ENCODE assay signal across 22 cellular contexts in genomic region chr3:132749786-132750185, GRCh38. TPM values are rescaled to one million over a fixed set of nuclear protein-coding genes. Genes with fewer than 3 reads are reported as not detected.
DNase-seq lines count a peak whose midpoint lies in the region; TF ChIP-seq lines count a peak whose summit lies in the region.
"Had no signal": no experiment of that assay in that cellular context is flagged by ENCODE, and none has a peak within 500 bp of the region (broad histone marks: within the 10 kb centered on the region; RNA-seq: fewer than 3 reads in every experiment).

No MANE protein-coding gene starts in this region.

- H3K4me3 ChIP-seq in choroid plexus epithelial cell (ENCODE audit: low read depth, low read length) (no peak overlapping the region), adrenal gland (no peak overlapping the region), dorsolateral prefrontal cortex (no peak overlapping the region)

- H3K27me3 ChIP-seq in adrenal gland (no peaks in the 10 kb centered on the region), dorsolateral prefrontal cortex (no peaks in the 10 kb centered on the region)

- no peaks in the 10 kb centered on the region for H3K4me1 ChIP-seq in adrenal gland (replicated peaks in 1 of 2)

- no peak overlapping the region for H3K27ac ChIP-seq in adrenal gland
- no peak overlapping the region for H3K27ac ChIP-seq in dorsolateral prefrontal cortex
- H3K27ac ChIP-seq: C4-2B, HL-60, RWPE1 had no signal

- no peaks in the 10 kb centered on the region for H3K9me3 ChIP-seq in adrenal gland (replicated peaks in 1 of 3)

- intact Hi-C loops in adrenal gland (cut with DNase I) (no loop called here), dorsolateral prefrontal cortex (cut with DNase I) (no loop called here)

- no peaks in the 10 kb centered on the region for H3K36me3 ChIP-seq in adrenal gland (replicated peaks in 1 of 2)

- DNase-seq in EH (ENCODE audit: low read depth) (peak; percentile 36), M059J (ENCODE audit: low read depth) (peak; percentile 49), choroid plexus epithelial cell (ENCODE audit: low read depth) (peak; percentile 12), iris pigment epithelial cell (ENCODE audit: low read depth) (peak; percentile 4), adrenal gland (no peak), dorsolateral prefrontal cortex (no peak), globus pallidus (ENCODE audit: low spot score) (no peak), NCI-H524 (lab: John Stamatoyannopoulos, UW) (no peak)
- DNase-seq: 8988T, AML-193, GOT3, KBM-7, NCI-H1092 treated with DMSO at 0.1 percent for 48 hours, NCI-H146, NCI-H2029, NCI-H2227 treated with DMSO at 0.1 percent for 48 hours, NCI-H510A, NCI-H748 treated with DMSO at 0.1 percent for 48 hours, SHP77 treated with DMSO at 0.1 percent for 48 hours had no signal

- WGBS in adrenal gland, 4 donors: 60 to 73% (median 66%) methylated on average over 1 of the region's 1 CpG

- no peak for TF ChIP-seq POLR2A in adrenal gland (IDR thresholded peaks at IDR 0.05)

- TF ChIP-seq CTCF in choroid plexus epithelial cell (conservative IDR thresholded peaks at IDR 0.05; ENCODE audit: low read depth, low read length) (no peak), adrenal gland (IDR thresholded peaks at IDR 0.05) (no peak), dorsolateral prefrontal cortex (IDR thresholded peaks at IDR 0.05 in 54 of 56, conservative IDR thresholded peaks at IDR 0.05 in 2 of 56; ENCODE audit: low read depth in 1 of 56, partially characterized antibody in 56 of 56) (no peak)

RNA-seq across cellular contexts. Expression of gene NPHP3, which starts 27.6 kb away (rescaled TPM):
- total RNA-seq in M059J (2014; rRNA removed; shearing (Covaris generic)): 5.4 and 15.7 TPM in 2 replicates
- 10 to 100 TPM; 10.3 to 78.0 (median 22.2) TPM for total RNA-seq in adrenal gland
- 10 to 100 TPM; 14.5 to 42.2 (median 38.1) TPM for polyA plus RNA-seq in adrenal gland
- 10 to 100 TPM; 12.0 to 55.8 (median 23.8) TPM for total RNA-seq in dorsolateral prefrontal cortex

Comparison
In these comparisons a context has a peak if more than half of its experiments do, and no peak if none do; other contexts are left out.
1. DNase-seq: peak in EH (single experiment), M059J (single experiment), choroid plexus epithelial cell (single experiment) and iris pigment epithelial cell (single experiment); none in adrenal gland (0 of 7), dorsolateral prefrontal cortex (0 of 10), globus pallidus (single experiment) and NCI-H524 (0 of 2).